16 cellular contexts compared by ENCODE assay signal in genomic region chr1:225888898-225889690, GRCh38. TPM values are rescaled to one million over a fixed set of nuclear protein-coding genes. Genes with fewer than 3 reads are reported as not detected.
DNase-seq lines count a peak whose midpoint lies in the region; TF ChIP-seq lines count a peak whose summit lies in the region.
"Had no signal": no experiment of that assay in that cellular context is flagged by ENCODE, and none has a peak within 500 bp of the region (broad histone marks: within the 10 kb centered on the region; RNA-seq: fewer than 3 reads in every experiment).

LEFTY1 (minus strand) TSS chr1:225889146; CDS start chr1:225889066, 80 bp downstream.

- H3K9me3 ChIP-seq in SJCRH30 (replicated peaks) (no peaks in the 10 kb centered on the region), osteoblast (ENCODE audit: low read depth, low read length) (no peaks in the 10 kb centered on the region)
- H3K9me3 ChIP-seq: BE2C, upper lobe of left lung had no signal

- H3K9me3 Mint-ChIP-seq in type B pancreatic cell = no peaks in the 10 kb centered on the region

- H4K20me1 ChIP-seq in osteoblast (ENCODE audit: insufficient read depth, low read length) = no peaks in the 10 kb centered on the region

- H3K27ac Mint-ChIP-seq in type B pancreatic cell = no peak within 1 kb of the TSS

- H3K36me3 Mint-ChIP-seq in type B pancreatic cell = no peaks in the 10 kb centered on the region

- H3K79me2 ChIP-seq in osteoblast (ENCODE audit: insufficient read depth, low read length) = no peaks in the 10 kb centered on the region

- H3K4me3 Mint-ChIP-seq in type B pancreatic cell = no peak within 1 kb of the TSS

- H2AFZ ChIP-seq in osteoblast (ENCODE audit: low read length) = no peak within 1 kb of the TSS

- H3K4me2 ChIP-seq in osteoblast (ENCODE audit: insufficient read depth, low read length) = no peak within 1 kb of the TSS

- H3K4me1 ChIP-seq in SJCRH30 (peaks cover 30% of the 10 kb centered on the region), osteoblast (ENCODE audit: insufficient read depth, low read length) (peaks cover 5% of the 10 kb centered on the region)
- H3K4me1 ChIP-seq: BE2C had no signal

- peak; percentile 87 for DNase-seq in ELF-1 (ENCODE audit: low read depth, low spot score)
- DNase-seq in SJCRH30 = peak; percentile 97
- DNase-seq in iPS-NIHi11 (ENCODE audit: low spot score) = peak; percentile 41
- peak; percentile 73 for DNase-seq in osteoblast (ENCODE audit: insufficient read length, low spot score, missing footprints)
- DNase-seq in activated gamma-delta T cell treated with Interleukin-2 at 50 U/mL for 16 hours = no peak
- DNase-seq in type B pancreatic cell (ENCODE audit: extremely low spot score, unreplicated experiment) = no peak
- no peak for DNase-seq in activated CD4-positive, CD25-positive, alpha-beta regulatory T cell treated with anti-CD3 and anti-CD28 coated beads, Interleukin-2, amount 50 U/mL, for 72 hours
- DNase-seq: BE2C, KBM-7, mammary epithelial cell, NCI-H1105 treated with DMSO at 0.1 percent for 48 hours, NCI-H345, OCI-M1, WERI-Rb-1 had no signal

- H3K27me3 Mint-ChIP-seq in type B pancreatic cell = peaks cover 12% of the 10 kb centered on the region

- H3K4me3 ChIP-seq in SJCRH30 = peak within 1 kb of the TSS; percentile 45
- no peak within 1 kb of the TSS for H3K4me3 ChIP-seq in osteoblast (ENCODE audit: insufficient read depth, low read length)

- H3K27me3 ChIP-seq in SJCRH30 (no peaks in the 10 kb centered on the region), osteoblast (ENCODE audit: insufficient read depth, low read length) (no peaks in the 10 kb centered on the region)
- H3K27me3 ChIP-seq: BE2C, upper lobe of left lung had no signal

- H3K4me1 Mint-ChIP-seq in type B pancreatic cell (ENCODE audit: unreplicated experiment) = peaks cover 11% of the 10 kb centered on the region

- H3K27ac ChIP-seq in SJCRH30 (peak within 1 kb of the TSS; percentile 84), osteoblast (ENCODE audit: low read depth, low read length) (no peak within 1 kb of the TSS)
- H3K27ac ChIP-seq: upper lobe of left lung, WERI-Rb-1 had no signal

- no peak for TF ChIP-seq CTCF in osteoblast (IDR thresholded peaks at IDR 0.05; ENCODE audit: extremely low read depth, low read depth, low read length)
- no peak for TF ChIP-seq CTCF in type B pancreatic cell (conservative IDR thresholded peaks at IDR 0.05)

- H3K36me3 ChIP-seq in SJCRH30 = no peaks in the 10 kb centered on the region
- no peaks in the 10 kb centered on the region for H3K36me3 ChIP-seq in osteoblast (ENCODE audit: insufficient read depth, low read length)
- H3K36me3 ChIP-seq: BE2C, upper lobe of left lung, WERI-Rb-1 had no signal

RNA-seq across cellular contexts. Expression of gene LEFTY1, which starts in this region (rescaled TPM):
- total RNA-seq in SJCRH30 (2014; rRNA removed; shearing (Covaris generic)) = 16.7 and 19.4 TPM in 2 replicates
- total RNA-seq in osteoblast (under 0.01 TPM in 1 of 2 replicates, not detected in the other), type B pancreatic cell (ENCODE audit: low replicate concordance) (0.29 and 0.31 TPM in 2 replicates)
- total RNA-seq: cerebellum, mammary epithelial cell had no signal

Comparison
In these comparisons a context has a peak if more than half of its experiments do, and no peak if none do; other contexts are left out.
1. RNA of gene LEFTY1 (total RNA-seq): 16.7 to 19.4 TPM in SJCRH30; 0.29 to 0.31 TPM in type B pancreatic cell and under 0.01 TPM in osteoblast; every median in the first group is over 10 times any median in the second.
2. Peak in DNase-seq in osteoblast; RNA of the gene not detected or under 1 TPM.
3. DNase-seq: peak in ELF-1 (single experiment), SJCRH30 (2 of 2) and iPS-NIHi11 (single experiment); none in activated gamma-delta T cell treated with Interleukin-2 at 50 U/mL for 16 hours (single experiment), type B pancreatic cell (single experiment) and activated CD4-positive, CD25-positive, alpha-beta regulatory T cell treated with anti-CD3 and anti-CD28 coated beads, Interleukin-2, amount 50 U/mL, for 72 hours (single experiment).